Comparison of ENCODE assay signal across 13 cellular contexts in the genomic region with DNA sequence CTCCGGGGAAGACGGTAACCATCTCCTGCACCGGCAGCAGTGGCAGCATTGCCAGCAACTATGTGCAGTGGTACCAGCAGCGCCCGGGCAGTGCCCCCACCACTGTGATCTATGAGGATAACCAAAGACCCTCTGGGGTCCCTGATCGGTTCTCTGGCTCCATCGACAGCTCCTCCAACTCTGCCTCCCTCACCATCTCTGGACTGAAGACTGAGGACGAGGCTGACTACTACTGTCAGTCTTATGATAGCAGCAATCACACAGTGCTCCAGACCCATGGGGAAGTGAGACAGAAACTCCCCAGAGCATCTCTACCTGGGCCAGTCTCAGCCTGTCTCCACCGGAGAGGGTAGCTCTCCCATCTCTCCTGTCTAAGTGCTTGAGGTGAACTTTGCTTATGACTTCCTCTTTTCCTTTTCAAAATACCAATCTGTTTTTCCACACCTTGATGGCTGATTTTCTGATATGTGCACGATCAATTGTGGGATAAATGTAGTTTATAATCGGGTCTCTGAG. TPM values are rescaled to one million over a fixed set of nuclear protein-coding genes. Genes with fewer than 3 reads are reported as not detected.
DNase-seq lines count a peak whose midpoint lies in the region; ATAC-seq, FAIRE-seq and TF ChIP-seq lines count a peak whose summit lies in the region.
"Had no signal": no experiment of that assay in that cellular context is flagged by ENCODE, and none has a peak within 500 bp of the region (broad histone marks: within the 10 kb centered on the region; RNA-seq: fewer than 3 reads in every experiment).

No MANE protein-coding gene starts in this region.

- no peaks in the 10 kb centered on the region for H3K9me3 ChIP-seq in AG04450 (ENCODE audit: control insufficient read depth, insufficient read depth, low read length)

- peaks cover 18% of the 10 kb centered on the region for H3K27me3 ChIP-seq in AG04450 (ENCODE audit: control insufficient read depth, insufficient read depth, low read length)

- ATAC-seq in HG02642 (IDR thresholded peaks at IDR 0.05; ENCODE audit: poor library complexity, unreplicated experiment) (peak; percentile 60), HG03520 (IDR thresholded peaks at IDR 0.05; ENCODE audit: unreplicated experiment) (peak; percentile 76), natural killer cell (no peak)
- ATAC-seq in activated T-cell treated with anti-CD3 and anti-CD28 coated beads, Interleukin-2, amount 50 U/mL, for 4 hours, result no peak

- peak overlapping the region; percentile 11 for H3K27ac ChIP-seq in AG04450 (ENCODE audit: low read depth, low read length)

- TF ChIP-seq CTCF in AG04450 (IDR thresholded peaks at IDR 0.05; ENCODE audit: low read depth, low read length) (no peak), natural killer cell (IDR thresholded peaks at IDR 0.05) (no peak)

- no peak overlapping the region for H3K27ac Mint-ChIP-seq in T-helper 2 cell treated with Interferon-gamma antibody and Interleukin-4, amounts not matched to agents 5 μg/mL and 100 μg/mL, for 36 hours
- no peak overlapping the region for H3K27ac Mint-ChIP-seq in natural killer cell

- POLR2A ChIA-PET in AG04450 (lab: Yijun Ruan, JAX), result no interaction called here

- DNase-seq in AG04450 (ENCODE audit: low read depth, low spot score) (no peak), GM19239 (ENCODE audit: insufficient read length, low spot score) (no peak), NCI-H69 (lab: John Stamatoyannopoulos, UW) (no peak), natural killer cell (no peak)
- no peak for DNase-seq in T-helper 2 cell treated with Interferon-gamma antibody and Interleukin-4, amounts not matched to agents 5 μg/mL and 100 μg/mL, for 36 hours (ENCODE audit: low spot score)
- DNase-seq in activated T-cell treated with anti-CD3 and anti-CD28 coated beads, Interleukin-2, amount 50 U/mL, for 4 hours, result no peak

- no peaks in the 10 kb centered on the region for H3K9me3 Mint-ChIP-seq in T-helper 2 cell treated with Interferon-gamma antibody and Interleukin-4, amounts not matched to agents 5 μg/mL and 100 μg/mL, for 36 hours
- no peaks in the 10 kb centered on the region for H3K9me3 Mint-ChIP-seq in activated T-cell treated with anti-CD3 and anti-CD28 coated beads, Interleukin-2, amount 50 U/mL, for 4 hours
- no peaks in the 10 kb centered on the region for H3K9me3 Mint-ChIP-seq in natural killer cell

- intact Hi-C loops in natural killer cell (cut with micrococcal nuclease), result no loop called here

- no peak overlapping the region for H3K4me3 Mint-ChIP-seq in T-helper 2 cell treated with Interferon-gamma antibody and Interleukin-4, amounts not matched to agents 5 μg/mL and 100 μg/mL, for 36 hours
- H3K4me3 Mint-ChIP-seq in activated T-cell treated with anti-CD3 and anti-CD28 coated beads, Interleukin-2, amount 50 U/mL, for 4 hours, result no peak overlapping the region
- no peak overlapping the region for H3K4me3 Mint-ChIP-seq in natural killer cell

- peaks cover 22% of the 10 kb centered on the region for H3K27me3 Mint-ChIP-seq in T-helper 2 cell treated with Interferon-gamma antibody and Interleukin-4, amounts not matched to agents 5 μg/mL and 100 μg/mL, for 36 hours (ENCODE audit: low read depth)
- peaks cover 15% of the 10 kb centered on the region for H3K27me3 Mint-ChIP-seq in activated T-cell treated with anti-CD3 and anti-CD28 coated beads, Interleukin-2, amount 50 U/mL, for 4 hours (ENCODE audit: low read depth)
- H3K27me3 Mint-ChIP-seq in natural killer cell (ENCODE audit: low read depth in 2 of 2), result peaks cover 16 to 25% of the 10 kb centered on the region in 2 donors

- H3K36me3 Mint-ChIP-seq in T-helper 2 cell treated with Interferon-gamma antibody and Interleukin-4, amounts not matched to agents 5 μg/mL and 100 μg/mL, for 36 hours (ENCODE audit: low read depth), result no peaks in the 10 kb centered on the region
- no peaks in the 10 kb centered on the region for H3K36me3 Mint-ChIP-seq in activated T-cell treated with anti-CD3 and anti-CD28 coated beads, Interleukin-2, amount 50 U/mL, for 4 hours (ENCODE audit: insufficient read depth)
- H3K36me3 Mint-ChIP-seq in natural killer cell, result no peaks in the 10 kb centered on the region

- CTCF ChIA-PET in AG04450 (lab: Charles Lee), result interaction anchor here (0.6 to 1.2 kb wide), 9 partner anchors 10 to 213 kb away, joined by 3 to 6 read pairs (median 3); no protein-coding TSS in a partner anchor

- no peak overlapping the region for H3K4me3 ChIP-seq in AG04450 (ENCODE audit: low read depth, low read length)

- H3K4me1 Mint-ChIP-seq in T-helper 2 cell treated with Interferon-gamma antibody and Interleukin-4, amounts not matched to agents 5 μg/mL and 100 μg/mL, for 36 hours (ENCODE audit: low read depth), result peaks cover 3% of the 10 kb centered on the region
- H3K4me1 Mint-ChIP-seq in activated T-cell treated with anti-CD3 and anti-CD28 coated beads, Interleukin-2, amount 50 U/mL, for 4 hours (ENCODE audit: low read depth), result peaks cover 3% of the 10 kb centered on the region
- no peaks in the 10 kb centered on the region for H3K4me1 Mint-ChIP-seq in natural killer cell

- peak; percentile 98 for FAIRE-seq in GM19239 (lab: Jason Lieb, UNC)
- FAIRE-seq: endometrium, small intestine had no signal

RNA-seq across cellular contexts. Expression of gene VPREB1, which starts 48.5 kb away (rescaled TPM):
- not detected in 2 replicates for polyA plus RNA-seq in AG04450 (2011; rRNA removed)
- not detected in 2 replicates for polyA minus RNA-seq in AG04450 (2011; rRNA and poly(A)+ RNA removed)
- not detected for total RNA-seq in activated T-cell treated with anti-CD3 and anti-CD28 coated beads, Interleukin-2, amount 50 U/mL, for 4 hours
- total RNA-seq in natural killer cell, result not detected
- total RNA-seq: activated CD8-positive, alpha-beta memory T cell treated with anti-CD3 and anti-CD28 coated beads for 36 hours; LHCN-M2; NCI-H460 had no signal

Comparison
In these comparisons a context has a peak if more than half of its experiments do, and no peak if none do; other contexts are left out.
1. ATAC-seq: peak in HG02642 (single experiment) and HG03520 (single experiment); none in activated T-cell treated with anti-CD3 and anti-CD28 coated beads, Interleukin-2, amount 50 U/mL, for 4 hours (0 of 2) and natural killer cell (0 of 3).